Comparison of ENCODE assay signal across 8 cellular contexts in genomic region chr16:30567991-30568638, GRCh38. TPM values are rescaled to one million over a fixed set of nuclear protein-coding genes. Genes with fewer than 3 reads are reported as not detected.
A peak's percentile ranks its signal among the peaks of the same experiment; 100 is the strongest.
DNase-seq lines count a peak whose midpoint lies in the region; ATAC-seq, FAIRE-seq and TF ChIP-seq lines count a peak whose summit lies in the region.

No MANE protein-coding gene starts in this region.

- H3K27me3 Mint-ChIP-seq in IgD-negative memory B cell (no peaks in the 10 kb centered on the region), activated B cell treated with CpG ODN at 0.5 μM for 24 hours (no peaks in the 10 kb centered on the region)

- peak; percentile 28 for DNase-seq in GM18507 (ENCODE audit: extremely low spot score, insufficient read length, low read depth)
- DNase-seq in activated B cell treated with CpG ODN at 0.5 μM for 24 hours: no peak
- DNase-seq in fibroblast of the aortic adventitia (ENCODE audit: low read depth): peak; percentile 76
- DNase-seq in right cardiac atrium: no peak
- DNase-seq in T1000 (lab: John Stamatoyannopoulos, UW): no peak
- no peak for DNase-seq in posterior vena cava (ENCODE audit: low spot score)

- peak; percentile 92 for FAIRE-seq in GM18507 (lab: Jason Lieb, UNC)

- H3K4me1 Mint-ChIP-seq in IgD-negative memory B cell (peaks cover 17 to 29% (median 21%) of the 10 kb centered on the region in 3 donors), activated B cell treated with CpG ODN at 0.5 μM for 24 hours (peaks cover 39% of the 10 kb centered on the region)

- peak overlapping the region; percentile 92 to 96 (median 93) for H3K27ac Mint-ChIP-seq in IgD-negative memory B cell
- peak overlapping the region; percentile 92 for H3K27ac Mint-ChIP-seq in activated B cell treated with CpG ODN at 0.5 μM for 24 hours

- WGBS in right cardiac atrium: 65% methylated on average over 6 of the region's 6 CpGs

- peak overlapping the region; percentile 77 to 95 (median 86) for H3K4me3 Mint-ChIP-seq in IgD-negative memory B cell
- H3K4me3 Mint-ChIP-seq in activated B cell treated with CpG ODN at 0.5 μM for 24 hours: peak overlapping the region; percentile 75

- no peaks in the 10 kb centered on the region for H3K9me3 ChIP-seq in right cardiac atrium (ENCODE audit: control insufficient read depth, low read length)

- H3K36me3 Mint-ChIP-seq in IgD-negative memory B cell (peaks cover 4% of the 10 kb centered on the region), activated B cell treated with CpG ODN at 0.5 μM for 24 hours (ENCODE audit: low read depth) (no peaks in the 10 kb centered on the region)

- intact Hi-C loops in activated B cell treated with CpG ODN at 0.5 μM for 24 hours (cut with micrococcal nuclease) (no loop called here), right cardiac atrium (cut with DNase I) (no loop called here), posterior vena cava (cut with DNase I) (loop anchor here in 1 of 2 donors (1.0 kb wide), 1 partner anchor 36 kb away; no protein-coding TSS in a partner anchor)

- POLR2A ChIA-PET in activated B cell treated with CpG ODN at 0.5 μM for 24 hours (lab: Charles Lee): interaction anchor here (0.6 to 2.2 kb wide), 12 partner anchors 10 to 1457 kb away, joined by 3 to 37 read pairs (median 5); partner anchors contain the start of genes DCTPP1, ZNF747, ZNF764 and ZNF785

- no peak overlapping the region for H3K27ac ChIP-seq in right cardiac atrium (ENCODE audit: low read length)

- no peak overlapping the region for H3K4me3 ChIP-seq in fibroblast of the aortic adventitia (ENCODE audit: low read depth, low read length)
- H3K4me3 ChIP-seq in right cardiac atrium (ENCODE audit: low read length): no peak overlapping the region

- TF ChIP-seq CTCF in activated B cell treated with CpG ODN at 0.5 μM for 24 hours (IDR thresholded peaks at IDR 0.05): no peak
- no peak for TF ChIP-seq CTCF in fibroblast of the aortic adventitia (IDR thresholded peaks at IDR 0.05; ENCODE audit: insufficient read depth, low read length)

- H3K4me1 ChIP-seq in right cardiac atrium (ENCODE audit: control insufficient read depth, insufficient read depth, low read length): no peaks in the 10 kb centered on the region

- H3K9me3 Mint-ChIP-seq in IgD-negative memory B cell (no peaks in the 10 kb centered on the region), activated B cell treated with CpG ODN at 0.5 μM for 24 hours (no peaks in the 10 kb centered on the region)

- ATAC-seq in activated B cell treated with CpG ODN at 0.5 μM for 24 hours (ENCODE audit: low read depth) (peak; percentile 8), right cardiac atrium (no peak), HG02970 (IDR thresholded peaks at IDR 0.05; ENCODE audit: low FRiP score, unreplicated experiment) (no peak)

- CTCF ChIA-PET in activated B cell treated with CpG ODN at 0.5 μM for 24 hours (lab: Charles Lee): interaction anchor here (0.6 to 1.2 kb wide), 2 partner anchors 30 to 61 kb away, joined by 3 to 5 read pairs; no protein-coding TSS in a partner anchor

- no peaks in the 10 kb centered on the region for H3K27me3 ChIP-seq in right cardiac atrium (ENCODE audit: control insufficient read depth, insufficient read depth)

RNA-seq across cellular contexts. Expression of gene ZNF688, which starts 3.4 kb away (rescaled TPM):
- polyA plus RNA-seq in IgD-negative memory B cell: 40.7 TPM
- 13.9 and 14.7 TPM in 2 replicates for total RNA-seq in activated B cell treated with CpG ODN at 0.5 μM for 24 hours
- 6.7 and 57.4 TPM in 2 replicates for total RNA-seq in fibroblast of the aortic adventitia (ENCODE audit: low replicate concordance)
- total RNA-seq in right cardiac atrium: 10 to 100 TPM; 10.8 to 16.1 (median 13.9) TPM
- 12.9 TPM for polyA plus RNA-seq in right cardiac atrium
- 10 to 100 TPM in 1 of 2 donors, 1 to 10 TPM in 1; 8.8 to 10.8 TPM for total RNA-seq in posterior vena cava

RNA-seq across cellular contexts. Expression of gene ZNF764, which starts 9.9 kb away (rescaled TPM):
- polyA plus RNA-seq in IgD-negative memory B cell (6.2 TPM), right cardiac atrium (7.0 TPM)
- total RNA-seq in activated B cell treated with CpG ODN at 0.5 μM for 24 hours (16.1 and 19.2 TPM in 2 replicates), fibroblast of the aortic adventitia (ENCODE audit: low replicate concordance) (5.3 and 11.2 TPM in 2 replicates), right cardiac atrium (10 to 100 TPM in 3 of 4 donors, 1 to 10 TPM in 1; 9.6 to 12.5 (median 12.3) TPM), posterior vena cava (1 to 10 TPM; 6.0 to 6.5 TPM)

RNA-seq across cellular contexts. Expression of gene ZNF785, which starts 17.4 kb away (rescaled TPM):
- 2.9 TPM for polyA plus RNA-seq in IgD-negative memory B cell
- total RNA-seq in activated B cell treated with CpG ODN at 0.5 μM for 24 hours: 20.0 and 22.8 TPM in 2 replicates
- total RNA-seq in fibroblast of the aortic adventitia (ENCODE audit: low replicate concordance): 8.1 and 8.3 TPM in 2 replicates
- 1 to 10 TPM; 7.9 to 9.7 (median 9.2) TPM for total RNA-seq in right cardiac atrium
- 4.3 TPM for polyA plus RNA-seq in right cardiac atrium
- total RNA-seq in posterior vena cava: 10 to 100 TPM; 10.2 to 10.5 TPM

RNA-seq across cellular contexts. Expression of gene ZNF747, which starts 33.5 kb away (rescaled TPM):
- polyA plus RNA-seq in IgD-negative memory B cell (14.8 TPM), right cardiac atrium (10.3 TPM)
- total RNA-seq in activated B cell treated with CpG ODN at 0.5 μM for 24 hours (16.3 and 21.6 TPM in 2 replicates), fibroblast of the aortic adventitia (ENCODE audit: low replicate concordance) (14.0 and 16.0 TPM in 2 replicates), right cardiac atrium (10 to 100 TPM in 3 of 4 donors, 1 to 10 TPM in 1; 9.1 to 14.6 (median 12.6) TPM), posterior vena cava (1 to 10 TPM; 9.6 to 9.8 TPM)

RNA-seq across cellular contexts. Expression of gene ZNF768, which starts 41.7 kb away (rescaled TPM):
- polyA plus RNA-seq in IgD-negative memory B cell (12.7 TPM), right cardiac atrium (66.7 TPM)
- total RNA-seq in activated B cell treated with CpG ODN at 0.5 μM for 24 hours (29.2 and 30.7 TPM in 2 replicates), fibroblast of the aortic adventitia (ENCODE audit: low replicate concordance) (20.9 and 21.6 TPM in 2 replicates), right cardiac atrium (10 to 100 TPM; 40.9 to 65.6 (median 52.5) TPM), posterior vena cava (10 to 100 TPM; 21.9 to 27.3 TPM)

Comparison
In these comparisons a context has a peak if more than half of its experiments do, and no peak if none do; other contexts are left out.
1. DNase-seq: peak in GM18507 (single experiment) and fibroblast of the aortic adventitia (single experiment); none in activated B cell treated with CpG ODN at 0.5 μM for 24 hours (single experiment), right cardiac atrium (0 of 3), T1000 (single experiment) and posterior vena cava (single experiment).